14 cellular contexts compared by ENCODE assay signal in genomic region chr7:47452295-47452694, GRCh38.
DNase-seq lines count a peak whose midpoint lies in the region; ATAC-seq, FAIRE-seq and TF ChIP-seq lines count a peak whose summit lies in the region.
"Had no signal": no experiment of that assay in that cellular context is flagged by ENCODE, and none has a peak within 500 bp of the region (broad histone marks: within the 10 kb centered on the region; RNA-seq: fewer than 3 reads in every experiment).

No MANE protein-coding gene starts in this region.

- POLR2A ChIA-PET in HepG2 (lab: Yijun Ruan, JAX): no interaction called here

- peak overlapping the region in 1 of 2 donors; percentile 58 for H3K9ac ChIP-seq in liver (ENCODE audit: low read depth in 1 of 2, low read length in 2 of 2)
- H3K9ac ChIP-seq in HepG2 (ENCODE audit: insufficient read depth, low read depth, low read length): no peak overlapping the region
- H3K9ac ChIP-seq in fibroblast of lung (ENCODE audit: insufficient read depth, low read length): peak overlapping the region; percentile 76

- no peaks in the 10 kb centered on the region for H3K36me3 Mint-ChIP-seq in immature natural killer cell

- no peak overlapping the region for H3K27ac Mint-ChIP-seq in immature natural killer cell

- TF ChIP-seq POLR2A in HepG2 (IDR thresholded peaks at IDR 0.05; ENCODE audit: insufficient read depth in 1 of 2, low read depth in 2 of 2, low read length in 2 of 2): no peak
- TF ChIP-seq POLR2A in prostate gland (IDR thresholded peaks at IDR 0.05): no peak

- no peak overlapping the region for H3K4me2 ChIP-seq in HepG2 (ENCODE audit: low read depth, low read length)
- peak overlapping the region; percentile 75 for H3K4me2 ChIP-seq in fibroblast of lung (ENCODE audit: extremely low read depth, insufficient read depth, low read length)

- H3K9me3 ChIP-seq in liver (ENCODE audit: control insufficient read depth in 4 of 4, low read length in 3 of 4): no peaks in the 10 kb centered on the region
- H3K9me3 ChIP-seq in HepG2 (ENCODE audit: low read length): no peaks in the 10 kb centered on the region
- H3K9me3 ChIP-seq in fibroblast of lung (ENCODE audit: control insufficient read depth, insufficient read depth, low read depth, low read length): no peaks in the 10 kb centered on the region
- no peaks in the 10 kb centered on the region for H3K9me3 ChIP-seq in prostate gland

- peaks cover 66% of the 10 kb centered on the region for H4K20me1 ChIP-seq in HepG2 (ENCODE audit: insufficient read depth, low read length)
- no peaks in the 10 kb centered on the region for H4K20me1 ChIP-seq in fibroblast of lung (ENCODE audit: control insufficient read depth, extremely low read depth, insufficient read depth, low read length)

- no peaks in the 10 kb centered on the region for H3K4me1 Mint-ChIP-seq in immature natural killer cell

- H3K9me3 Mint-ChIP-seq in immature natural killer cell: no peaks in the 10 kb centered on the region

- H3K79me2 ChIP-seq in HepG2 (ENCODE audit: insufficient read depth, low read length) (peaks cover 87% of the 10 kb centered on the region), fibroblast of lung (ENCODE audit: control insufficient read depth, insufficient read depth, low read length) (peaks cover 17% of the 10 kb centered on the region)

- H2AFZ ChIP-seq in HepG2 (ENCODE audit: low read length) (no peak overlapping the region), fibroblast of lung (ENCODE audit: low read length) (no peak overlapping the region)

- WGBS in liver: 73% methylated on average over 3 of the region's 3 CpGs
- 94% methylated on average over 3 of the region's 3 CpGs for WGBS in HepG2 (ENCODE audit: low lambda C conversion rate)
- 39% methylated on average over 3 of the region's 3 CpGs for WGBS in prostate gland

- peaks cover 25 to 79% (median 62%) of the 10 kb centered on the region in 4 donors for H3K4me1 ChIP-seq in liver (ENCODE audit: control insufficient read depth in 4 of 4, insufficient read depth in 4 of 4, low read length in 3 of 4)
- H3K4me1 ChIP-seq in HepG2 (ENCODE audit: insufficient read depth, low read length): peaks cover 28% of the 10 kb centered on the region
- H3K4me1 ChIP-seq in fibroblast of lung (ENCODE audit: control insufficient read depth, extremely low read depth, insufficient read depth, low read length): peaks cover 58% of the 10 kb centered on the region
- H3K4me1 ChIP-seq in prostate gland (replicated peaks): no peaks in the 10 kb centered on the region

- TF ChIP-seq CTCF in liver (IDR thresholded peaks at IDR 0.05; ENCODE audit: low read depth, low read length, missing input control) (no peak), HepG2 (CRISPR knock-in tag; IDR thresholded peaks at IDR 0.05) (no peak), fibroblast of lung (conservative IDR thresholded peaks at IDR 0.05 in 1 of 2, IDR thresholded peaks at IDR 0.05 in 1 of 2; ENCODE audit: low read depth in 1 of 2, low read length in 2 of 2) (no peak), prostate gland (IDR thresholded peaks at IDR 0.05) (no peak)

- DNase-seq in HepG2 (ENCODE audit: low spot score): no peak
- DNase-seq in fibroblast of lung (ENCODE audit: low read depth in 2 of 2): no peak
- DNase-seq in prostate gland (ENCODE audit: low spot score): no peak
- no peak for DNase-seq in effector CD8-positive, alpha-beta T cell (lab: John Stamatoyannopoulos, UW)
- DNase-seq in foreskin melanocyte: no peak
- DNase-seq in immature natural killer cell: no peak
- DNase-seq: activated CD4-positive, alpha-beta T cell treated with anti-CD3 and anti-CD28 coated beads, Interleukin-2, amount 50 U/mL, for 48 hours; cerebellar nuclear complex; DMS79 treated with DMSO at 0.1 percent for 48 hours; left colon; NCI-H187 treated with DMSO at 0.1 percent for 48 hours had no signal

- intact Hi-C loops in HepG2 (cut with micrococcal nuclease; ENCODE audit: unreplicated experiment): no loop called here
- intact Hi-C loops in prostate gland (cut with DNase I): loop anchor here (10.0 kb wide), 1 partner anchor 123 kb away; no protein-coding TSS in a partner anchor

- H3K27me3 Mint-ChIP-seq in immature natural killer cell (ENCODE audit: low read depth in 3 of 3): peaks cover 2 to 9% (median 8%) of the 10 kb centered on the region in 3 donors

- BruUV-seq in HepG2 (replicated peaks; lab: Mats Ljungman, UMichigan): no TSS peak

- CTCF ChIA-PET in HepG2 (lab: Yijun Ruan, JAX; ENCODE audit: low intra/inter-chr PET ratio, low total read pairs): no interaction called here

- H3K4me3 ChIP-seq in liver (ENCODE audit: low read depth in 1 of 3, low read length in 3 of 3): no peak overlapping the region
- H3K4me3 ChIP-seq in HepG2 (replicated peaks in 1 of 3; ENCODE audit: insufficient read depth in 1 of 3, low read depth in 2 of 3, low read length in 3 of 3): no peak overlapping the region
- peak overlapping the region in 1 of 4 experiments; percentile 5 for H3K4me3 ChIP-seq in fibroblast of lung (replicated peaks in 1 of 4; ENCODE audit: control extremely low read depth in 1 of 4, insufficient read depth in 1 of 4, low read depth in 3 of 4, low read length in 4 of 4)
- H3K4me3 ChIP-seq in prostate gland: no peak overlapping the region
- H3K4me3 ChIP-seq: K562 had no signal

- TF ChIP-seq RAD21 in liver (IDR thresholded peaks at IDR 0.05) (no peak), HepG2 (CRISPR knock-in tag; IDR thresholded peaks at IDR 0.05) (no peak)

- no peak for FAIRE-seq in HepG2 (lab: Jason Lieb, UNC)
- FAIRE-seq: K562 had no signal

- TF ChIP-seq EP300 in HepG2 (IDR thresholded peaks at IDR 0.05; ENCODE audit: low read depth in 2 of 2, low read length in 2 of 2) (no peak), HepG2 (CRISPR knock-in tag; IDR thresholded peaks at IDR 0.05; ENCODE audit: borderline replicate concordance) (no peak)

- in situ Hi-C loops in HepG2 (cut with HindIII; ENCODE audit: extremely low pct_ligation_motif_present, low pct_unique_long_range_greater_than_20kb): no loop called here

- no peaks in the 10 kb centered on the region for H3K27me3 ChIP-seq in liver (ENCODE audit: control insufficient read depth in 4 of 4, insufficient read depth in 4 of 4, low read length in 3 of 4)
- no peaks in the 10 kb centered on the region for H3K27me3 ChIP-seq in HepG2 (ENCODE audit: control insufficient read depth in 1 of 2, insufficient read depth in 2 of 2, low read length in 2 of 2)
- H3K27me3 ChIP-seq in fibroblast of lung (ENCODE audit: control insufficient read depth, insufficient read depth, low read length): no peaks in the 10 kb centered on the region
- H3K27me3 ChIP-seq in prostate gland (replicated peaks; ENCODE audit: insufficient read depth): no peaks in the 10 kb centered on the region

- H3K27ac ChIP-seq in liver (ENCODE audit: low read depth in 1 of 2, low read length in 2 of 2) (peak overlapping the region; percentile 87 to 94), HepG2 (ENCODE audit: extremely low read length, insufficient read depth, low read length) (no peak overlapping the region), fibroblast of lung (ENCODE audit: insufficient read depth, low read length) (peak overlapping the region; percentile 93), prostate gland (peak overlapping the region; percentile 47 to 55)

- ATAC-seq in HepG2 (no peak), GM21717 (IDR thresholded peaks at IDR 0.05; ENCODE audit: unreplicated experiment) (no peak)
- ATAC-seq: K562 had no signal

- H3K36me3 ChIP-seq in liver (ENCODE audit: control insufficient read depth in 4 of 4, insufficient read depth in 3 of 4, low read depth in 1 of 4, low read length in 3 of 4) (peaks cover 0 to 2% (median 0%) of the 10 kb centered on the region in 4 donors), HepG2 (replicated peaks in 1 of 2; ENCODE audit: control insufficient read depth in 1 of 2, insufficient read depth in 2 of 2, low read length in 2 of 2) (peaks cover 20 to 47% of the 10 kb centered on the region in 2 experiments; a peak in 4 of 5 replicates), fibroblast of lung (ENCODE audit: control insufficient read depth, insufficient read depth, low read length) (peaks cover 7% of the 10 kb centered on the region), prostate gland (no peaks in the 10 kb centered on the region)

- no peak overlapping the region for H3K4me3 Mint-ChIP-seq in immature natural killer cell

TF ChIP-seq in liver, 16 proteins besides CTCF, POLR2A, EP300 and RAD21 (continues in another document):
- TF ChIP-seq EGR1 (IDR thresholded peaks at IDR 0.05; ENCODE audit: low read depth in 2 of 2): no peak
- no peak for TF ChIP-seq JUND (IDR thresholded peaks at IDR 0.05)
- no peak for TF ChIP-seq HNF4A (conservative IDR thresholded peaks at IDR 0.05)
- TF ChIP-seq FOXA1 (IDR thresholded peaks at IDR 0.05): no peak
- TF ChIP-seq ATF3 (IDR thresholded peaks at IDR 0.05): no peak

TF ChIP-seq in HepG2, 621 proteins besides CTCF, POLR2A, EP300 and RAD21 (continues in another document):
- TF ChIP-seq HIVEP1 (CRISPR knock-in tag; IDR thresholded peaks at IDR 0.05) (no peak), KDM6A (CRISPR knock-in tag; IDR thresholded peaks at IDR 0.05; ENCODE audit: low read depth) (no peak), ZMYM4 (CRISPR knock-in tag; IDR thresholded peaks at IDR 0.05) (no peak), ZKSCAN5 (CRISPR knock-in tag; IDR thresholded peaks at IDR 0.05) (no peak), ADNP (CRISPR knock-in tag; IDR thresholded peaks at IDR 0.05) (no peak), SIN3A (IDR thresholded peaks at IDR 0.05; ENCODE audit: borderline replicate concordance, low read depth, low read length) (no peak), BORCS8-MEF2B (CRISPR knock-in tag; IDR thresholded peaks at IDR 0.05) (no peak), BATF2 (CRISPR knock-in tag; IDR thresholded peaks at IDR 0.05) (no peak), DMAP1 (CRISPR knock-in tag; IDR thresholded peaks at IDR 0.05) (no peak), TP53 (CRISPR knock-in tag; conservative IDR thresholded peaks at IDR 0.05) (no peak), ZNF547 (CRISPR knock-in tag; IDR thresholded peaks at IDR 0.05) (no peak)
